In genomic region chr10:109961181-109962001, GRCh38 we compare ENCODE assay signal across 2 cellular contexts.
TF ChIP-seq lines count a peak whose summit lies in the region.

No MANE protein-coding gene starts in this region.

TF ChIP-seq in PFSK-1, 5 proteins besides CTCF, POLR2A, EP300 and RAD21 (continued from another document):
- TF ChIP-seq REST (IDR thresholded peaks at IDR 0.05; ENCODE audit: insufficient read depth in 1 of 2, low read depth in 2 of 2, low read length in 2 of 2) (peak in 1 of 2 experiments; percentile 72; a peak in 2 of 4 replicates), FOXP2 (optimal IDR thresholded peaks at IDR 0.05; ENCODE audit: borderline replicate concordance, extremely low read depth, extremely low read length, insufficient read depth) (no peak)

TF ChIP-seq in endothelial cell of umbilical vein, 7 proteins besides CTCF, POLR2A, EP300 and RAD21 (continued from another document):
- TF ChIP-seq GATA2 (IDR thresholded peaks at IDR 0.05; ENCODE audit: insufficient read depth, insufficient read length, low read depth, low read length) (no peak), POLR2AphosphoS5 (IDR thresholded peaks at IDR 0.05; ENCODE audit: insufficient read depth, low read depth, low read length) (no peak), JUN (IDR thresholded peaks at IDR 0.05; ENCODE audit: borderline replicate concordance, insufficient read depth, insufficient read length, low read depth) (no peak), EZH2 (IDR thresholded peaks at IDR 0.05; ENCODE audit: borderline replicate concordance, low read depth, low read length, severe bottlenecking) (no peak)
